In genomic region chr10:34547695-34548094, GRCh38 we compare ENCODE assay signal across 26 cellular contexts.
"Had no signal": no experiment of that assay in that cellular context is flagged by ENCODE, and none has a peak within 500 bp of the region (broad histone marks: within the 10 kb centered on the region; RNA-seq: fewer than 3 reads in every experiment).

No MANE protein-coding gene starts in this region.

- H3K9me3 Mint-ChIP-seq: dendritic cell treated with granulocyte-macrophage colony-stimulating factor and Interleukin-4, amounts not matched to agents 40 ng/mL and 50 ng/mL, for 4 days; immature natural killer cell; natural killer cell treated with Interleukin-12 subunit alpha and Interleukin-12 subunit beta and Interleukin-15 and Interleukin-18, amount 100 ng/mL, for 72 hours; neural progenitor cell had no signal

- H3K4me3 Mint-ChIP-seq: dendritic cell treated with granulocyte-macrophage colony-stimulating factor and Interleukin-4, amounts not matched to agents 40 ng/mL and 50 ng/mL, for 4 days; immature natural killer cell; natural killer cell treated with Interleukin-12 subunit alpha and Interleukin-12 subunit beta and Interleukin-15 and Interleukin-18, amount 100 ng/mL, for 72 hours; neural progenitor cell; stimulated activated effector memory CD8-positive, alpha-beta T cell treated with anti-CD3 and anti-CD28 coated beads, Interleukin-12 subunit alpha, Interleukin-12 subunit beta, amount 100 ng/mL, for 72 hours had no signal

- H3K4me2 ChIP-seq: neural progenitor cell had no signal

- DNase-seq: colonic mucosa; effector memory CD4-positive, alpha-beta T cell; foreskin melanocyte; hypothalamus; immature natural killer cell; islet precursor cell; kidney glomerular epithelial cell; left colon; left ventricle myocardium superior; lower lobe of right lung; sigmoid colon; stimulated activated CD4-positive, alpha-beta T cell treated with anti-CD3 and anti-CD28 coated beads, Interleukin-2, amount 100 ng/mL, for 24 hours; stimulated activated CD4-positive, alpha-beta T cell treated with anti-CD3 and anti-CD28 coated beads, Interleukin-4, amount 100 ng/mL, for 24 hours; stimulated activated naive CD4-positive, alpha-beta T cell treated with Interleukin-2 at 50 U/mL for 16 hours; stomach; thyroid gland; trophoblast cell had no signal

- H3K27me3 ChIP-seq: colonic mucosa, esophagus muscularis mucosa, neural progenitor cell, right atrium auricular region, sigmoid colon, stomach, thyroid gland, vagina had no signal

- H3K9ac ChIP-seq: neural progenitor cell had no signal

- H3K4me1 Mint-ChIP-seq: immature natural killer cell; stimulated activated effector memory CD8-positive, alpha-beta T cell treated with anti-CD3 and anti-CD28 coated beads, Interleukin-12 subunit alpha, Interleukin-12 subunit beta, amount 100 ng/mL, for 72 hours had no signal

- H3K4me3 ChIP-seq: colonic mucosa, esophagus muscularis mucosa, lower lobe of right lung, neural progenitor cell, prostate gland, right atrium auricular region, sigmoid colon, stomach, thyroid gland, vagina had no signal

- ATAC-seq: left ventricle myocardium superior; lower lobe of right lung; natural killer cell treated with Interleukin-12 subunit alpha and Interleukin-12 subunit beta and Interleukin-15 and Interleukin-18, amount 100 ng/mL, for 72 hours; stimulated activated effector memory CD8-positive, alpha-beta T cell treated with anti-CD3 and anti-CD28 coated beads, Interleukin-12 subunit alpha, Interleukin-12 subunit beta, amount 100 ng/mL, for 72 hours had no signal

- H3K36me3 Mint-ChIP-seq: immature natural killer cell; natural killer cell treated with Interleukin-12 subunit alpha and Interleukin-12 subunit beta and Interleukin-15 and Interleukin-18, amount 100 ng/mL, for 72 hours; stimulated activated effector memory CD8-positive, alpha-beta T cell treated with anti-CD3 and anti-CD28 coated beads, Interleukin-12 subunit alpha, Interleukin-12 subunit beta, amount 100 ng/mL, for 72 hours had no signal

- H3K27ac ChIP-seq: colonic mucosa, esophagus muscularis mucosa, lower lobe of right lung, neural progenitor cell, prostate gland, right atrium auricular region, sigmoid colon, stomach, thyroid gland, vagina had no signal

- H3K27ac Mint-ChIP-seq: dendritic cell treated with granulocyte-macrophage colony-stimulating factor and Interleukin-4, amounts not matched to agents 40 ng/mL and 50 ng/mL, for 4 days; immature natural killer cell; natural killer cell treated with Interleukin-12 subunit alpha and Interleukin-12 subunit beta and Interleukin-15 and Interleukin-18, amount 100 ng/mL, for 72 hours; neural progenitor cell; stimulated activated effector memory CD8-positive, alpha-beta T cell treated with anti-CD3 and anti-CD28 coated beads, Interleukin-12 subunit alpha, Interleukin-12 subunit beta, amount 100 ng/mL, for 72 hours had no signal

- H2AFZ ChIP-seq: neural progenitor cell had no signal

- H3K36me3 ChIP-seq: colonic mucosa, esophagus muscularis mucosa, lower lobe of right lung, neural progenitor cell, prostate gland, right atrium auricular region, sigmoid colon, stomach, thyroid gland, vagina had no signal

- FAIRE-seq: endothelial cell of umbilical vein had no signal

- H3K4me1 ChIP-seq: colonic mucosa, lower lobe of right lung, neural progenitor cell, prostate gland, thyroid gland had no signal

- H3K9me3 ChIP-seq: colonic mucosa, esophagus muscularis mucosa, lower lobe of right lung, prostate gland, right atrium auricular region, sigmoid colon, stomach, thyroid gland, vagina had no signal
